ENCODE assay signal across 9 cellular contexts in genomic region chr6:89793586-89793985, GRCh38. TPM values are rescaled to one million over a fixed set of nuclear protein-coding genes. Genes with fewer than 3 reads are reported as not detected.
DNase-seq lines count a peak whose midpoint lies in the region; ATAC-seq lines count a peak whose summit lies in the region.
"Had no signal": no experiment of that assay in that cellular context is flagged by ENCODE, and none has a peak within 500 bp of the region (broad histone marks: within the 10 kb centered on the region; RNA-seq: fewer than 3 reads in every experiment).

No MANE protein-coding gene starts in this region.

- no peak overlapping the region for H3K4me3 ChIP-seq in CD4-positive, alpha-beta memory T cell (ENCODE audit: low read length in 2 of 2)
- H3K4me3 ChIP-seq: SJSA1 had no signal

- H3K27me3 ChIP-seq in CD4-positive, alpha-beta memory T cell (ENCODE audit: insufficient read depth, low read length), result no peaks in the 10 kb centered on the region
- H3K27me3 ChIP-seq: SJSA1 had no signal

- peaks cover 38 to 58% of the 10 kb centered on the region in 2 donors for H3K36me3 Mint-ChIP-seq in CD4-positive, alpha-beta memory T cell
- H3K36me3 Mint-ChIP-seq in activated T-helper 1 cell treated with anti-CD3 and anti-CD28 coated beads, Interleukin-12 subunit alpha, Interleukin-12 subunit beta, Interleukin-2, Interleukin-4 antibody, amounts not matched to agents 30 ng/mL and 10 ng/mL and 1 ng/mL, durations not matched to agents 14 hours and 24 hours and 36 hours (ENCODE audit: low read depth), result peaks cover 41% of the 10 kb centered on the region
- H3K36me3 Mint-ChIP-seq in immature natural killer cell, result peaks cover 14 to 35% (median 20%) of the 10 kb centered on the region in 3 donors

- peaks cover 17% of the 10 kb centered on the region for H3K36me3 ChIP-seq in CD4-positive, alpha-beta memory T cell (ENCODE audit: insufficient read depth, low read length)

- H3K4me1 Mint-ChIP-seq in CD4-positive, alpha-beta memory T cell, result peaks cover 20 to 31% (median 26%) of the 10 kb centered on the region in 4 donors
- peaks cover 29% of the 10 kb centered on the region for H3K4me1 Mint-ChIP-seq in activated T-helper 1 cell treated with anti-CD3 and anti-CD28 coated beads, Interleukin-12 subunit alpha, Interleukin-12 subunit beta, Interleukin-2, Interleukin-4 antibody, amounts not matched to agents 30 ng/mL and 10 ng/mL and 1 ng/mL, durations not matched to agents 14 hours and 24 hours and 36 hours (ENCODE audit: low read depth)
- peaks cover 26 to 27% of the 10 kb centered on the region in 2 donors for H3K4me1 Mint-ChIP-seq in immature natural killer cell

- intact Hi-C loops in CD4-positive, alpha-beta memory T cell (cut with micrococcal nuclease), result no loop called here
- intact Hi-C loops in activated T-helper 1 cell treated with anti-CD3 and anti-CD28 coated beads, Interleukin-12 subunit alpha, Interleukin-12 subunit beta, Interleukin-2, Interleukin-4 antibody, amounts not matched to agents 30 ng/mL and 10 ng/mL and 1 ng/mL, durations not matched to agents 14 hours and 24 hours and 36 hours (cut with micrococcal nuclease), result no loop called here

- peak overlapping the region in 4 of 7 donors; percentile 1 to 67 (median 48) for H3K27ac Mint-ChIP-seq in CD4-positive, alpha-beta memory T cell
- no peak overlapping the region for H3K27ac Mint-ChIP-seq in activated T-helper 1 cell treated with anti-CD3 and anti-CD28 coated beads, Interleukin-12 subunit alpha, Interleukin-12 subunit beta, Interleukin-2, Interleukin-4 antibody, amounts not matched to agents 30 ng/mL and 10 ng/mL and 1 ng/mL, durations not matched to agents 14 hours and 24 hours and 36 hours
- H3K27ac Mint-ChIP-seq in immature natural killer cell, result peak overlapping the region in 4 of 6 donors; percentile 12 to 88 (median 68)

- CTCF ChIA-PET in CD4-positive, alpha-beta memory T cell (lab: Charles Lee; ENCODE audit: partially characterized antibody), result interaction anchor here (0.7 to 1.7 kb wide), 2 partner anchors 13 to 15 kb away, joined by 3 to 5 read pairs; no protein-coding TSS in a partner anchor

- H3K4me3 Mint-ChIP-seq in CD4-positive, alpha-beta memory T cell, result peak overlapping the region in 6 of 8 donors; percentile 17 to 85 (median 78)
- H3K4me3 Mint-ChIP-seq in activated T-helper 1 cell treated with anti-CD3 and anti-CD28 coated beads, Interleukin-12 subunit alpha, Interleukin-12 subunit beta, Interleukin-2, Interleukin-4 antibody, amounts not matched to agents 30 ng/mL and 10 ng/mL and 1 ng/mL, durations not matched to agents 14 hours and 24 hours and 36 hours, result peak overlapping the region; percentile 62
- H3K4me3 Mint-ChIP-seq in immature natural killer cell, result peak overlapping the region in 1 of 5 donors; percentile 30

- H3K9me3 ChIP-seq in CD4-positive, alpha-beta memory T cell (ENCODE audit: control insufficient read depth in 1 of 2, low read length in 2 of 2), result no peaks in the 10 kb centered on the region
- H3K9me3 ChIP-seq: SJSA1 had no signal

- DNase-seq in CD4-positive, alpha-beta memory T cell, result no peak
- DNase-seq in activated T-helper 1 cell treated with anti-CD3 and anti-CD28 coated beads, Interleukin-12 subunit alpha, Interleukin-12 subunit beta, Interleukin-2, Interleukin-4 antibody, amounts not matched to agents 30 ng/mL and 10 ng/mL and 1 ng/mL, durations not matched to agents 14 hours and 24 hours and 36 hours (ENCODE audit: low spot score), result no peak
- DNase-seq in immature natural killer cell (no peak), NCI-H1092 treated with DMSO at 0.1 percent for 48 hours (lab: John Stamatoyannopoulos, UW) (no peak)
- DNase-seq: NCI-H1417 treated with DMSO at 0.1 percent for 48 hours had no signal

- no peaks in the 10 kb centered on the region for H3K27me3 Mint-ChIP-seq in CD4-positive, alpha-beta memory T cell
- H3K27me3 Mint-ChIP-seq in activated T-helper 1 cell treated with anti-CD3 and anti-CD28 coated beads, Interleukin-12 subunit alpha, Interleukin-12 subunit beta, Interleukin-2, Interleukin-4 antibody, amounts not matched to agents 30 ng/mL and 10 ng/mL and 1 ng/mL, durations not matched to agents 14 hours and 24 hours and 36 hours (ENCODE audit: insufficient read depth), result no peaks in the 10 kb centered on the region
- H3K27me3 Mint-ChIP-seq in immature natural killer cell (ENCODE audit: low read depth in 3 of 3), result no peaks in the 10 kb centered on the region

- ATAC-seq in GM18909 (IDR thresholded peaks at IDR 0.05; ENCODE audit: poor library complexity, unreplicated experiment), result peak; percentile 45
- ATAC-seq in HG03378 (IDR thresholded peaks at IDR 0.05; ENCODE audit: unreplicated experiment), result no peak
- no peak for ATAC-seq in HG02884 (IDR thresholded peaks at IDR 0.05; ENCODE audit: unreplicated experiment)

- no peaks in the 10 kb centered on the region for H3K9me3 Mint-ChIP-seq in CD4-positive, alpha-beta memory T cell
- no peaks in the 10 kb centered on the region for H3K9me3 Mint-ChIP-seq in activated T-helper 1 cell treated with anti-CD3 and anti-CD28 coated beads, Interleukin-12 subunit alpha, Interleukin-12 subunit beta, Interleukin-2, Interleukin-4 antibody, amounts not matched to agents 30 ng/mL and 10 ng/mL and 1 ng/mL, durations not matched to agents 14 hours and 24 hours and 36 hours
- no peaks in the 10 kb centered on the region for H3K9me3 Mint-ChIP-seq in immature natural killer cell

- POLR2A ChIA-PET in CD4-positive, alpha-beta memory T cell (lab: Charles Lee; ENCODE audit: partially characterized antibody), result interaction anchor here (0.7 to 0.9 kb wide), 2 partner anchors 26 to 53 kb away, joined by 3 to 5 read pairs; partner anchors contain the start of gene MDN1

- no peak overlapping the region for H3K27ac ChIP-seq in CD4-positive, alpha-beta memory T cell (ENCODE audit: low read depth, low read length)
- H3K27ac ChIP-seq: SJSA1 had no signal

- peaks cover 27% of the 10 kb centered on the region for H3K4me1 ChIP-seq in CD4-positive, alpha-beta memory T cell (ENCODE audit: insufficient read depth, low read length)
- H3K4me1 ChIP-seq: SJSA1 had no signal

RNA-seq across cellular contexts. Expression of gene MDN1, which starts 26.0 kb away (rescaled TPM):
- total RNA-seq in CD4-positive, alpha-beta memory T cell, result 10 to 100 TPM; 62.0 to 72.2 TPM
- polyA plus RNA-seq in CD4-positive, alpha-beta memory T cell, result 10 to 100 TPM in 1 of 2 donors, 1 to 10 TPM in 1; 4.1 to 10.1 TPM
- total RNA-seq in activated T-helper 1 cell treated with anti-CD3 and anti-CD28 coated beads, Interleukin-12 subunit alpha, Interleukin-12 subunit beta, Interleukin-2, Interleukin-4 antibody, amounts not matched to agents 30 ng/mL and 10 ng/mL and 1 ng/mL, durations not matched to agents 14 hours and 24 hours and 36 hours, result 74.6 and 77.9 TPM in 2 replicates
- polyA plus RNA-seq in immature natural killer cell, result 1 to 10 TPM; 2.6 to 9.3 (median 3.1) TPM

RNA-seq across cellular contexts. Expression of gene CASP8AP2, which starts 36.1 kb away (rescaled TPM):
- total RNA-seq in CD4-positive, alpha-beta memory T cell, result 10 to 100 TPM; 59.4 to 61.7 TPM
- polyA plus RNA-seq in CD4-positive, alpha-beta memory T cell, result 10 to 100 TPM; 33.9 to 60.7 TPM
- 38.3 and 40.2 TPM in 2 replicates for total RNA-seq in activated T-helper 1 cell treated with anti-CD3 and anti-CD28 coated beads, Interleukin-12 subunit alpha, Interleukin-12 subunit beta, Interleukin-2, Interleukin-4 antibody, amounts not matched to agents 30 ng/mL and 10 ng/mL and 1 ng/mL, durations not matched to agents 14 hours and 24 hours and 36 hours
- 10 to 100 TPM in 2 of 3 donors, 1 to 10 TPM in 1; 7.8 to 52.1 (median 19.5) TPM for polyA plus RNA-seq in immature natural killer cell
